In genomic region chr4:61866357-61867030, GRCh38 we compare ENCODE assay signal across 25 cellular contexts.
"Had no signal": no experiment of that assay in that cellular context is flagged by ENCODE, and none has a peak within 500 bp of the region (broad histone marks: within the 10 kb centered on the region; RNA-seq: fewer than 3 reads in every experiment).

No MANE protein-coding gene starts in this region.

- H3K4me3 ChIP-seq: colonic mucosa had no signal

- H3K36me3 Mint-ChIP-seq: activated naive CD4-positive, alpha-beta T cell treated with anti-CD3 and anti-CD28 coated beads, Interleukin-2, amount 10 ng/mL, durations not matched to agents 7 days and 5 days; activated naive CD8-positive, alpha-beta T cell treated with anti-CD3 and anti-CD28 coated beads for 36 hours had no signal

- H3K4me3 Mint-ChIP-seq: activated CD4-positive, alpha-beta T cell treated with anti-CD3 and anti-CD28 coated beads for 36 hours; activated CD8-positive, alpha-beta T cell treated with anti-CD3 and anti-CD28 coated beads for 36 hours; activated naive CD4-positive, alpha-beta T cell treated with anti-CD3 and anti-CD28 coated beads, Interleukin-2, amount 10 ng/mL, durations not matched to agents 7 days and 5 days; activated naive CD8-positive, alpha-beta T cell treated with anti-CD3 and anti-CD28 coated beads for 36 hours; activated T-cell treated with anti-CD3 and anti-CD28 coated beads, Interleukin-2, amount 50 U/mL, for 72 hours; T-helper 1 cell treated with Interleukin-12 subunit alpha and Interleukin-12 subunit beta and Interleukin-4 antibody, amounts not matched to agents 30 μg/mL and 1 μg/mL, for 36 hours had no signal

- H3K36me3 ChIP-seq: colonic mucosa had no signal

- H3K27me3 ChIP-seq: colonic mucosa had no signal

- DNase-seq: activated CD4-positive, alpha-beta T cell treated with anti-CD3 and anti-CD28 coated beads for 36 hours; activated CD4-positive, alpha-beta T cell treated with anti-CD3 and anti-CD28 coated beads, Interleukin-2, amount 50 U/mL, for 1 hour; activated CD8-positive, alpha-beta memory T cell treated with anti-CD3 and anti-CD28 coated beads, Interleukin-2, amount 50 U/mL, for 4 hours; activated CD8-positive, alpha-beta T cell treated with anti-CD3 and anti-CD28 coated beads for 36 hours; activated gamma-delta T cell treated with Interleukin-2 at 50 U/mL for 16 hours; activated naive CD4-positive, alpha-beta T cell treated with anti-CD3 and anti-CD28 coated beads, Interleukin-2, amount 10 ng/mL, durations not matched to agents 7 days and 5 days; activated naive CD8-positive, alpha-beta T cell treated with anti-CD3 and anti-CD28 coated beads for 36 hours; activated T-cell treated with anti-CD3 and anti-CD28 coated beads, Interleukin-2, amount 50 U/mL, for 72 hours; anterior cingulate cortex; caudate nucleus; colonic mucosa; KG1; NCI-H1092; NCI-H1417; NCI-H1694 treated with DMSO at 0.1 percent for 48 hours; NCI-H2029 treated with DMSO at 0.1 percent for 48 hours; NCI-H446 treated with DMSO at 0.1 percent for 48 hours; NCI-H526; NCI-H774; PC-3; SHP77 treated with DMSO at 0.1 percent for 48 hours; T-helper 9 cell had no signal

- H3K27ac Mint-ChIP-seq: activated CD4-positive, alpha-beta T cell treated with anti-CD3 and anti-CD28 coated beads for 36 hours; activated CD8-positive, alpha-beta T cell treated with anti-CD3 and anti-CD28 coated beads for 36 hours; activated naive CD4-positive, alpha-beta T cell treated with anti-CD3 and anti-CD28 coated beads, Interleukin-2, amount 10 ng/mL, durations not matched to agents 7 days and 5 days; activated naive CD8-positive, alpha-beta T cell treated with anti-CD3 and anti-CD28 coated beads for 36 hours; activated T-cell treated with anti-CD3 and anti-CD28 coated beads, Interleukin-2, amount 50 U/mL, for 72 hours; activated T-helper 2 cell treated with anti-CD3 and anti-CD28 coated beads, Interferon-gamma antibody, Interleukin-2, Interleukin-4, amounts not matched to agents 10 μg/mL and 5 μg/mL and 100 μg/mL, durations not matched to agents 14 hours and 24 hours and 36 hours; T-helper 1 cell treated with Interleukin-12 subunit alpha and Interleukin-12 subunit beta and Interleukin-4 antibody, amounts not matched to agents 30 μg/mL and 1 μg/mL, for 36 hours had no signal

- H3K4me1 Mint-ChIP-seq: activated CD4-positive, alpha-beta T cell treated with anti-CD3 and anti-CD28 coated beads for 36 hours; activated naive CD4-positive, alpha-beta T cell treated with anti-CD3 and anti-CD28 coated beads, Interleukin-2, amount 10 ng/mL, durations not matched to agents 7 days and 5 days; activated naive CD8-positive, alpha-beta T cell treated with anti-CD3 and anti-CD28 coated beads for 36 hours had no signal

- ATAC-seq: activated CD4-positive, alpha-beta T cell treated with anti-CD3 and anti-CD28 coated beads for 36 hours; activated CD8-positive, alpha-beta T cell treated with anti-CD3 and anti-CD28 coated beads for 36 hours; activated T-cell treated with anti-CD3 and anti-CD28 coated beads, Interleukin-2, amount 50 U/mL, for 72 hours; PC-3 had no signal

- H3K27ac ChIP-seq: colonic mucosa had no signal

- H3K27me3 Mint-ChIP-seq: activated CD4-positive, alpha-beta T cell treated with anti-CD3 and anti-CD28 coated beads for 36 hours; activated CD8-positive, alpha-beta T cell treated with anti-CD3 and anti-CD28 coated beads for 36 hours; activated naive CD4-positive, alpha-beta T cell treated with anti-CD3 and anti-CD28 coated beads, Interleukin-2, amount 10 ng/mL, durations not matched to agents 7 days and 5 days; activated naive CD8-positive, alpha-beta T cell treated with anti-CD3 and anti-CD28 coated beads for 36 hours had no signal

- H3K9me3 ChIP-seq: colonic mucosa had no signal

- H3K4me1 ChIP-seq: colonic mucosa had no signal

- FAIRE-seq: RCC 7860 had no signal
